13 cellular contexts compared by ENCODE assay signal in genomic region chr4:66572949-66573348, GRCh38.
DNase-seq lines count a peak whose midpoint lies in the region; ATAC-seq and TF ChIP-seq lines count a peak whose summit lies in the region.
"Had no signal": no experiment of that assay in that cellular context is flagged by ENCODE, and none has a peak within 500 bp of the region (broad histone marks: within the 10 kb centered on the region; RNA-seq: fewer than 3 reads in every experiment).

No MANE protein-coding gene starts in this region.

- DNase-seq in AG09309 (ENCODE audit: low read depth) (peak; percentile 77), HT1080 (ENCODE audit: low read depth) (peak; percentile 42), astrocyte of the cerebellum (ENCODE audit: low read depth) (peak; percentile 88), kidney epithelial cell (ENCODE audit: low read depth) (peak; percentile 75), NCI-H2107 treated with DMSO at 0.1 percent for 48 hours (lab: John Stamatoyannopoulos, UW; ENCODE audit: unreplicated experiment) (no peak)
- no peak for DNase-seq in activated naive CD4-positive, alpha-beta T cell treated with anti-CD3 and anti-CD28 coated beads, Interleukin-2, amount 50 U/mL, for 16 hours
- DNase-seq: activated T-cell treated with anti-CD3 and anti-CD28 coated beads for 4 hours; BE2C; effector CD4-positive, alpha-beta T cell; NCI-H1694 treated with DMSO at 0.1 percent for 48 hours; SW 1271 had no signal

- no peak for ATAC-seq in GM18907 (IDR thresholded peaks at IDR 0.05; ENCODE audit: unreplicated experiment)
- no peak for ATAC-seq in GM21619 (IDR thresholded peaks at IDR 0.05; ENCODE audit: unreplicated experiment)

- H3K27me3 ChIP-seq in kidney epithelial cell (ENCODE audit: control insufficient read depth, insufficient read depth, low read length) = no peaks in the 10 kb centered on the region
- H3K27me3 ChIP-seq: BE2C had no signal

- TF ChIP-seq CTCF in AG09309 (IDR thresholded peaks at IDR 0.05; ENCODE audit: control insufficient read depth, insufficient read depth, low read depth, low read length, missing control alignments) = no peak
- TF ChIP-seq CTCF in astrocyte of the cerebellum (IDR thresholded peaks at IDR 0.05; ENCODE audit: low read depth, low read length, missing control alignments) = no peak
- no peak for TF ChIP-seq CTCF in kidney epithelial cell (IDR thresholded peaks at IDR 0.05; ENCODE audit: insufficient read depth, low read length, poor library complexity, severe bottlenecking)

- no peak overlapping the region for H3K4me3 ChIP-seq in AG09309 (ENCODE audit: control insufficient read depth, low read depth, low read length)
- H3K4me3 ChIP-seq in astrocyte of the cerebellum (ENCODE audit: low read depth, low read length) = no peak overlapping the region
- H3K4me3 ChIP-seq in kidney epithelial cell (ENCODE audit: low read depth, low read length) = no peak overlapping the region

- no peaks in the 10 kb centered on the region for H3K36me3 ChIP-seq in kidney epithelial cell (ENCODE audit: control insufficient read depth, insufficient read depth, low read length)
- H3K36me3 ChIP-seq: BE2C had no signal

- in situ Hi-C loops in astrocyte of the cerebellum (cut with HindIII; ENCODE audit: low sequenced_read_pairs) = no loop called here

Comparison
In these comparisons a context has a peak if more than half of its experiments do, and no peak if none do; other contexts are left out.
1. DNase-seq: peak in AG09309 (single experiment), HT1080 (single experiment), astrocyte of the cerebellum (single experiment) and kidney epithelial cell (single experiment); none in NCI-H2107 treated with DMSO at 0.1 percent for 48 hours (single experiment) and activated naive CD4-positive, alpha-beta T cell treated with anti-CD3 and anti-CD28 coated beads, Interleukin-2, amount 50 U/mL, for 16 hours (single experiment).